In the genomic region with DNA sequence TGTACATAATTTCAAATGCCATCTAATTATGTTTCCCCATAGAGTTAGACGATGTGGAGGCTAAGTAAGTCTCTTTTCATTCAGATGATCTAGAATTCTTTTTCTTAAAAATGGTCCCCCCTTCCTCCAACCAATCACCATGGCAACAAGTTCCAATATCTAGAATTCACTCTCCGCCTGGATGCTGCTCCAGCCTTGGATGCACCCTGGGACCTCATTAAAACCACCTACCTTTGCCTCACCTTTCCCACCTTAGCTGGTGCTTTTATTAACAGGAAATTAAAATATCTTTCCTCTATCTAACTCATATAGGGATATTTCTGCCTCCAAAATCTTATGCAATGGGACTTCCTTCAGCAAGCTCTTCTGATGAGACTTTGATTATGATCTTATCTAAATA, we compare ENCODE assay signal across 37 cellular contexts. TPM values are rescaled to one million over a fixed set of nuclear protein-coding genes. Genes with fewer than 3 reads are reported as not detected.
"Had no signal": no experiment of that assay in that cellular context is flagged by ENCODE, and none has a peak within 500 bp of the region (broad histone marks: within the 10 kb centered on the region; RNA-seq: fewer than 3 reads in every experiment).

No MANE protein-coding gene starts in this region.

- H3K36me3 ChIP-seq: MG63 had no signal

- H3K27me3 ChIP-seq: MG63 had no signal

- H3K4me3 ChIP-seq: MG63 had no signal

- H3K9me3 ChIP-seq: MG63 had no signal

- DNase-seq: Karpas-422, Kasumi-1, MG63, MM.1S, MV-4-11, NCI-H1048, NCI-H1092, NCI-H1092 treated with DMSO at 0.1 percent for 48 hours, NCI-H1105, NCI-H1105 treated with DMSO at 0.1 percent for 48 hours, NCI-H1417, NCI-H1417 treated with DMSO at 0.1 percent for 48 hours, NCI-H1436, NCI-H1436 treated with DMSO at 0.1 percent for 48 hours, NCI-H146, NCI-H1694, NCI-H1694 treated with DMSO at 0.1 percent for 48 hours, NCI-H187, NCI-H187 treated with DMSO at 0.1 percent for 48 hours, NCI-H1930, NCI-H2029, NCI-H2029 treated with DMSO at 0.1 percent for 48 hours, NCI-H2081, NCI-H2081 treated with DMSO at 0.1 percent for 48 hours, NCI-H2107, NCI-H2171, NCI-H2171 treated with DMSO at 0.1 percent for 48 hours, NCI-H2227 treated with DMSO at 0.1 percent for 48 hours, NCI-H226, NCI-H345, NCI-H446, NCI-H446 treated with DMSO at 0.1 percent for 48 hours, NCI-H510A, NCI-H510A treated with DMSO at 0.1 percent for 48 hours had no signal

RNA-seq across cellular contexts. Expression of a gene that starts 49.0 kb away (rescaled TPM):
- total RNA-seq: LHCN-M2, M059J, MCF 10A had no signal
